22 cellular contexts compared by ENCODE assay signal in genomic region chr3:24111711-24112110, GRCh38.
"Had no signal": no experiment of that assay in that cellular context is flagged by ENCODE, and none has a peak within 500 bp of the region (broad histone marks: within the 10 kb centered on the region; RNA-seq: fewer than 3 reads in every experiment).

No MANE protein-coding gene starts in this region.

- DNase-seq: activated CD4-positive, alpha-beta memory T cell treated with anti-CD3 and anti-CD28 coated beads for 36 hours; activated CD4-positive, alpha-beta T cell treated with anti-CD3 and anti-CD28 coated beads, Interleukin-2, amount 10 ng/mL, durations not matched to agents 7 days and 5 days; activated CD4-positive, CD25-positive, alpha-beta regulatory T cell; activated CD8-positive, alpha-beta memory T cell treated with anti-CD3 and anti-CD28 coated beads for 24 hours; activated gamma-delta T cell treated with Interleukin-2 at 50 U/mL for 16 hours; activated naive CD4-positive, alpha-beta T cell treated with anti-CD3 and anti-CD28 coated beads, Interleukin-2, amount 10 ng/mL, durations not matched to agents 7 days and 5 days; activated naive CD8-positive, alpha-beta T cell treated with anti-CD3 and anti-CD28 coated beads for 36 hours; activated T-cell treated with anti-CD3 and anti-CD28 coated beads for 4 hours; activated T-cell treated with anti-CD3 and anti-CD28 coated beads, Interleukin-2, amount 50 U/mL, for 48 hours; brain microvascular endothelial cell; cerebellar nuclear complex; MG63; MV-4-11; NCI-H1105; NCI-H1436; NCI-H1694 treated with DMSO at 0.1 percent for 48 hours; NCI-H2029 treated with DMSO at 0.1 percent for 48 hours; NCI-H510A treated with DMSO at 0.1 percent for 48 hours; NCI-H69; SIG-M5; T-helper 1 cell had no signal

- H3K9me3 ChIP-seq: MG63 had no signal

- H3K4me3 ChIP-seq: MG63 had no signal

- H3K27ac ChIP-seq: brain microvascular endothelial cell, VCaP had no signal

- H3K36me3 ChIP-seq: brain microvascular endothelial cell, MG63 had no signal

- H3K27me3 ChIP-seq: brain microvascular endothelial cell, MG63 had no signal
